Comparison of ENCODE assay signal across 9 cellular contexts in the genomic region with DNA sequence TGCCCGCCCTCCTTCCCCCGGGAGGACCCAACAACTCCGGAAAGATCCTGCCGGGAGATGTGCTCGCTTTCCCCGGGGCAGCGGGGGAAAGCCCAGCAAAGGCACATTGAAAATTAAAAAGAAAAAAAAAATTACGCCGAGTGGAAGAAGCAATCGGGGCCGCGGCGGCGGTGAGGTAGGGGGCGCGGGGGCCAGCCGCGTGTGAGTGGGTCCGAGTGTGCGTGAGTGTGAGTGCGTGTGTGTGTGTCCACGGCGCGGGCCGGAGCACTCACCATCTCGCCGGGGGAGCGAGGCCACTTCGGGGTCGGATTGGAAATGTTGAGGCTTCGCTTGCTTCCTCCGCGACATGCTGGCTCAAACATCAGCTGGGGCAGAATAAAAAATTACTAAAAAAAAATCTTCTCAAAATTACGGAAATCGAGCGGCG. TPM values are rescaled to one million over a fixed set of nuclear protein-coding genes. Genes with fewer than 3 reads are reported as not detected.
A peak's percentile ranks its signal among the peaks of the same experiment; 100 is the strongest.
DNase-seq lines count a peak whose midpoint lies in the region; ATAC-seq and TF ChIP-seq lines count a peak whose summit lies in the region.
"Had no signal": no experiment of that assay in that cellular context is flagged by ENCODE, and none has a peak within 500 bp of the region (broad histone marks: within the 10 kb centered on the region; RNA-seq: fewer than 3 reads in every experiment).

A gene (minus strand): TSS at position 377 of the 427 bp plus-strand sequence. CDS start 29 bp downstream, at position 348.

- ATAC-seq in SK-N-SH treated with all-trans-retinoic acid at 6 μM for 48 hours, result no peak
- ATAC-seq in GM18858 (IDR thresholded peaks at IDR 0.05; ENCODE audit: unreplicated experiment), result no peak
- no peak for ATAC-seq in GM18517 (IDR thresholded peaks at IDR 0.05; ENCODE audit: unreplicated experiment)

- H3K4me3 ChIP-seq in SK-N-SH (ENCODE audit: low read depth in 2 of 2, low read length in 1 of 2) (peak within 1 kb of the TSS in 1 of 2 experiments; percentile 52; a peak in 1 of 4 replicates), ectodermal cell (ENCODE audit: insufficient read depth, low read depth, low read length) (peak within 1 kb of the TSS; percentile 87), mesodermal cell (ENCODE audit: extremely low read depth, insufficient read depth, low read length, poor library complexity, severe bottlenecking) (peak within 1 kb of the TSS; percentile 95), transverse colon (peak within 1 kb of the TSS in 3 of 4 donors; percentile 20 to 45 (median 23))

- TF ChIP-seq POLR2A in transverse colon (IDR thresholded peaks at IDR 0.05), result no peak

- TF ChIP-seq EP300 in SK-N-SH (IDR thresholded peaks at IDR 0.05; ENCODE audit: borderline replicate concordance in 1 of 2, low read depth in 1 of 2, low read length in 1 of 2) (no peak), transverse colon (IDR thresholded peaks at IDR 0.05; ENCODE audit: low read depth) (no peak)

- CTCF ChIA-PET in SK-N-SH (lab: Yijun Ruan, JAX), result no interaction called here

- intact Hi-C loops in transverse colon (cut with DNase I; ENCODE audit: low total_unique reads), result loop anchor here (5.0 kb wide), 1 partner anchor 729 kb away; no protein-coding TSS in a partner anchor

- no peaks in the 10 kb centered on the region; a peak in 1 of 4 replicates for H3K4me1 ChIP-seq in SK-N-SH (ENCODE audit: control insufficient read depth in 1 of 2, insufficient read depth in 2 of 2, low read depth in 1 of 2, low read length in 1 of 2)
- H3K4me1 ChIP-seq in ectodermal cell (ENCODE audit: control insufficient read depth, insufficient read depth, low read length), result peaks cover 6% of the 10 kb centered on the region
- H3K4me1 ChIP-seq in mesodermal cell (ENCODE audit: control insufficient read depth, insufficient read depth, low read length, poor library complexity, severe bottlenecking), result peaks cover 18% of the 10 kb centered on the region
- H3K4me1 ChIP-seq in transverse colon, result peaks cover 0 to 30% (median 15%) of the 10 kb centered on the region in 4 donors

- POLR2A ChIA-PET in SK-N-SH (lab: Yijun Ruan, JAX), result no interaction called here

- H3K9me2 ChIP-seq in SK-N-SH, result no peaks in the 10 kb centered on the region

- peak within 1 kb of the TSS; percentile 82 for H3K4me2 ChIP-seq in SK-N-SH

- no peak for TF ChIP-seq CTCF in SK-N-SH (IDR thresholded peaks at IDR 0.05)
- TF ChIP-seq CTCF in transverse colon (IDR thresholded peaks at IDR 0.05), result no peak

- H3K27me3 ChIP-seq in SK-N-SH (ENCODE audit: insufficient read depth), result peaks cover 71% of the 10 kb centered on the region
- H3K27me3 ChIP-seq in ectodermal cell (ENCODE audit: control insufficient read depth, insufficient read depth, low read length, poor library complexity, severe bottlenecking), result peaks cover 24% of the 10 kb centered on the region
- H3K27me3 ChIP-seq in transverse colon, result peaks cover 98% of the 10 kb centered on the region

- no peaks in the 10 kb centered on the region for H3F3A ChIP-seq in SK-N-SH (replicated peaks; ENCODE audit: insufficient read depth)

- no peaks in the 10 kb centered on the region for H4K20me1 ChIP-seq in SK-N-SH (ENCODE audit: insufficient read depth)

- H3K36me3 ChIP-seq in SK-N-SH (replicated peaks in 1 of 2; ENCODE audit: control insufficient read depth in 1 of 2, insufficient read depth in 2 of 2, low read length in 1 of 2), result no peaks in the 10 kb centered on the region
- no peaks in the 10 kb centered on the region for H3K36me3 ChIP-seq in ectodermal cell (ENCODE audit: control insufficient read depth, insufficient read depth, low read length)
- H3K36me3 ChIP-seq in mesodermal cell (ENCODE audit: control insufficient read depth, insufficient read depth, low read length), result peaks cover 6% of the 10 kb centered on the region
- H3K36me3 ChIP-seq in transverse colon, result no peaks in the 10 kb centered on the region

- no peak within 1 kb of the TSS for H3K27ac ChIP-seq in SK-N-SH (ENCODE audit: low read depth in 2 of 2, low read length in 1 of 2)
- peak within 1 kb of the TSS; percentile 94 for H3K27ac ChIP-seq in ectodermal cell (ENCODE audit: insufficient read depth, low read depth, low read length, poor library complexity, severe bottlenecking)
- peak within 1 kb of the TSS; percentile 93 for H3K27ac ChIP-seq in mesodermal cell (ENCODE audit: low read depth, low read length, severe bottlenecking)
- H3K27ac ChIP-seq in transverse colon, result peak within 1 kb of the TSS; percentile 66 to 77 (median 72)

- TF ChIP-seq RAD21 in SK-N-SH (IDR thresholded peaks at IDR 0.05; ENCODE audit: low read length), result no peak

- in situ Hi-C loops in transverse colon (cut with MboI; ENCODE audit: low pct_ligation_motif_present in 1 of 4, low pct_unique_long_range_greater_than_20kb in 1 of 4, low sequenced_read_pairs in 3 of 4), result no loop called here

- no peaks in the 10 kb centered on the region for H3K79me2 ChIP-seq in SK-N-SH (ENCODE audit: insufficient read depth)

- 0 out of 2 replicates have a peak within 1 kb of the TSS, but pooled peaks have one; percentile 51 for H2AFZ ChIP-seq in SK-N-SH (ENCODE audit: low read depth)

- 15% methylated on average over 37 of the region's 37 CpGs for WGBS in SK-N-SH (ENCODE audit: low lambda C conversion rate)
- WGBS in ectodermal cell, 2 experiments, result 0 to 1% methylated on average over 33 to 37 of the region's 37 CpGs
- WGBS in mesodermal cell (ENCODE audit: insufficient coverage in 2 of 2), 2 experiments, result 0% methylated on average over 11 to 18 of the region's 37 CpGs
- WGBS in transverse colon (ENCODE audit: low coverage in 1 of 2), 2 donors, result 0 to 12% methylated on average over 1 to 37 of the region's 37 CpGs

- no peak within 1 kb of the TSS for H3K9ac ChIP-seq in SK-N-SH

- DNase-seq in SK-N-SH (no peak), transverse colon (no peak), NCI-H1436 treated with DMSO at 0.1 percent for 48 hours (lab: John Stamatoyannopoulos, UW) (no peak)
- DNase-seq: activated CD4-positive, alpha-beta T cell treated with anti-CD3 and anti-CD28 coated beads for 1 hour had no signal

- H3K9me3 ChIP-seq in SK-N-SH (no peaks in the 10 kb centered on the region), ectodermal cell (ENCODE audit: control insufficient read depth, low read length) (no peaks in the 10 kb centered on the region), mesodermal cell (ENCODE audit: control insufficient read depth, low read length) (no peaks in the 10 kb centered on the region), transverse colon (no peaks in the 10 kb centered on the region)

TF ChIP-seq in SK-N-SH, 30 proteins besides CTCF, POLR2A, EP300 and RAD21:
- TF ChIP-seq FOSL2 (IDR thresholded peaks at IDR 0.05; ENCODE audit: borderline replicate concordance, low read depth), result no peak
- TF ChIP-seq EZH2phosphoT487 (IDR thresholded peaks at IDR 0.05; ENCODE audit: borderline replicate concordance, low read depth), result peak; percentile 13; the same call in 1 of the 2 replicates
- TF ChIP-seq JUND (IDR thresholded peaks at IDR 0.05), result no peak

TF ChIP-seq in SK-N-SH treated with all-trans-retinoic acid at 6 μM for 48 hours, 23 proteins besides CTCF, POLR2A, EP300 and RAD21 (continues in another document):
- no peak for TF ChIP-seq ARNTL (CRISPR knock-in tag; IDR thresholded peaks at IDR 0.05; ENCODE audit: borderline replicate concordance, low read depth)
- no peak for TF ChIP-seq BACH2 (CRISPR knock-in tag; IDR thresholded peaks at IDR 0.05; ENCODE audit: borderline replicate concordance)
- no peak for TF ChIP-seq GLIS3 (CRISPR knock-in tag; IDR thresholded peaks at IDR 0.05)
- TF ChIP-seq TOX (CRISPR knock-in tag; IDR thresholded peaks at IDR 0.05; ENCODE audit: borderline replicate concordance), result no peak
- TF ChIP-seq, protein P1, sequence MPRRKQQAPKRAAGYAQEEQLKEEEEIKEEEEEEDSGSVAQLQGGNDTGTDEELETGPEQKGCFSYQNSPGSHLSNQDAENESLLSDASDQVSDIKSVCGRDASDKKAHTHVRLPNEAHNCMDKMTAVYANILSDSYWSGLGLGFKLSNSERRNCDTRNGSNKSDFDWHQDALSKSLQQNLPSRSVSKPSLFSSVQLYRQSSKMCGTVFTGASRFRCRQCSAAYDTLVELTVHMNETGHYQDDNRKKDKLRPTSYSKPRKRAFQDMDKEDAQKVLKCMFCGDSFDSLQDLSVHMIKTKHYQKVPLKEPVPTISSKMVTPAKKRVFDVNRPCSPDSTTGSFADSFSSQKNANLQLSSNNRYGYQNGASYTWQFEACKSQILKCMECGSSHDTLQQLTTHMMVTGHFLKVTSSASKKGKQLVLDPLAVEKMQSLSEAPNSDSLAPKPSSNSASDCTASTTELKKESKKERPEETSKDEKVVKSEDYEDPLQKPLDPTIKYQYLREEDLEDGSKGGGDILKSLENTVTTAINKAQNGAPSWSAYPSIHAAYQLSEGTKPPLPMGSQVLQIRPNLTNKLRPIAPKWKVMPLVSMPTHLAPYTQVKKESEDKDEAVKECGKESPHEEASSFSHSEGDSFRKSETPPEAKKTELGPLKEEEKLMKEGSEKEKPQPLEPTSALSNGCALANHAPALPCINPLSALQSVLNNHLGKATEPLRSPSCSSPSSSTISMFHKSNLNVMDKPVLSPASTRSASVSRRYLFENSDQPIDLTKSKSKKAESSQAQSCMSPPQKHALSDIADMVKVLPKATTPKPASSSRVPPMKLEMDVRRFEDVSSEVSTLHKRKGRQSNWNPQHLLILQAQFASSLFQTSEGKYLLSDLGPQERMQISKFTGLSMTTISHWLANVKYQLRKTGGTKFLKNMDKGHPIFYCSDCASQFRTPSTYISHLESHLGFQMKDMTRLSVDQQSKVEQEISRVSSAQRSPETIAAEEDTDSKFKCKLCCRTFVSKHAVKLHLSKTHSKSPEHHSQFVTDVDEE (CRISPR knock-in tag; IDR thresholded peaks at IDR 0.05), result no peak
- TF ChIP-seq OSR1 (CRISPR knock-in tag; IDR thresholded peaks at IDR 0.05), result no peak
- no peak for TF ChIP-seq PPARA (CRISPR knock-in tag; IDR thresholded peaks at IDR 0.05; ENCODE audit: borderline replicate concordance)
- TF ChIP-seq ZNF8 (CRISPR knock-in tag; IDR thresholded peaks at IDR 0.05), result no peak
- TF ChIP-seq ZNF70 (CRISPR knock-in tag; IDR thresholded peaks at IDR 0.05), result no peak

RNA-seq across cellular contexts. Expression of the gene that starts here (rescaled TPM):
- 0.02 TPM in 1 of 2 replicates, not detected in the other for polyA plus RNA-seq in SK-N-SH (2012; rRNA removed)
- not detected in 2 replicates for polyA plus RNA-seq in SK-N-SH (2012; cell fraction: cytosol; rRNA removed)
- 0.01 TPM in 1 of 2 replicates, not detected in the other for polyA plus RNA-seq in SK-N-SH (2012; cell fraction: nucleus; rRNA removed)
- polyA plus RNA-seq in ectodermal cell (2013, experiment 1 of 4), result 89.0 TPM
- polyA plus RNA-seq in ectodermal cell (2013, experiment 2 of 4), result 98.4 TPM
- polyA plus RNA-seq in ectodermal cell (2013, experiment 3 of 4), result 75.6 TPM
- 79.9 TPM for polyA plus RNA-seq in ectodermal cell (2013, experiment 4 of 4)
- polyA plus RNA-seq in mesodermal cell (2013, experiment 1 of 2), result 45.4 TPM
- polyA plus RNA-seq in mesodermal cell (2013, experiment 2 of 2), result 36.0 TPM
- 1 to 10 TPM in 2 of 4 donors, under 1 TPM in 1, not detected in 1; 0.41 to 2.6 (median 1.6) TPM for total RNA-seq in transverse colon

Comparison
In these comparisons a context has a peak if more than half of its experiments do, and no peak if none do; other contexts are left out.
1. H3K27ac ChIP-seq: peak in ectodermal cell (single experiment), mesodermal cell (single experiment) and transverse colon (4 of 4); none in SK-N-SH (0 of 2).